8 cellular contexts compared by ENCODE assay signal in genomic region chr6:33412140-33413009, GRCh38. TPM values are rescaled to one million over a fixed set of nuclear protein-coding genes. Genes with fewer than 3 reads are reported as not detected.
A peak's percentile ranks its signal among the peaks of the same experiment; 100 is the strongest.
DNase-seq lines count a peak whose midpoint lies in the region; ATAC-seq and TF ChIP-seq lines count a peak whose summit lies in the region.
"Had no signal": no experiment of that assay in that cellular context is flagged by ENCODE, and none has a peak within 500 bp of the region (broad histone marks: within the 10 kb centered on the region; RNA-seq: fewer than 3 reads in every experiment).

No MANE protein-coding gene starts in this region.

- peaks cover 37 to 73% (median 56%) of the 10 kb centered on the region in 4 donors for H3K4me1 Mint-ChIP-seq in CD4-positive, alpha-beta memory T cell
- H3K4me1 Mint-ChIP-seq in activated CD8-positive, alpha-beta T cell treated with anti-CD3 and anti-CD28 coated beads for 36 hours (ENCODE audit: low read depth): peaks cover 59% of the 10 kb centered on the region
- peaks cover 33 to 75% (median 63%) of the 10 kb centered on the region in 4 donors for H3K4me1 Mint-ChIP-seq in naive thymus-derived CD8-positive, alpha-beta T cell

- CTCF ChIA-PET in CD4-positive, alpha-beta memory T cell (lab: Charles Lee; ENCODE audit: partially characterized antibody): interaction anchor here (1.1 to 1.2 kb wide), 3 partner anchors 10 to 14 kb away, joined by 3 to 4 read pairs (median 3); no protein-coding TSS in a partner anchor
- CTCF ChIA-PET in activated CD8-positive, alpha-beta T cell treated with anti-CD3 and anti-CD28 coated beads for 36 hours (lab: Charles Lee): interaction anchor here (0.7 to 1.1 kb wide), 2 partner anchors 14 to 19 kb away, joined by 3 to 4 read pairs; no protein-coding TSS in a partner anchor

- peak overlapping the region; percentile 87 to 97 (median 94) for H3K27ac Mint-ChIP-seq in CD4-positive, alpha-beta memory T cell
- peak overlapping the region; percentile 61 for H3K27ac Mint-ChIP-seq in activated CD8-positive, alpha-beta T cell treated with anti-CD3 and anti-CD28 coated beads for 36 hours
- H3K27ac Mint-ChIP-seq in naive thymus-derived CD8-positive, alpha-beta T cell: peak overlapping the region; percentile 85 to 98 (median 94)

- H3K36me3 ChIP-seq in CD4-positive, alpha-beta memory T cell (ENCODE audit: insufficient read depth, low read length): peaks cover 38% of the 10 kb centered on the region

- no peak overlapping the region for H3K4me3 ChIP-seq in CD4-positive, alpha-beta memory T cell (ENCODE audit: low read length in 2 of 2)

- DNase-seq in CD4-positive, alpha-beta memory T cell: peak in 1 of 5 donors; percentile 30
- DNase-seq in activated CD8-positive, alpha-beta T cell treated with anti-CD3 and anti-CD28 coated beads for 36 hours: no peak
- DNase-seq in naive thymus-derived CD8-positive, alpha-beta T cell: peak in 1 of 10 donors; percentile 44
- DNase-seq: aorta, H7 had no signal

- no peak for ATAC-seq in activated CD8-positive, alpha-beta T cell treated with anti-CD3 and anti-CD28 coated beads for 36 hours
- ATAC-seq in naive thymus-derived CD8-positive, alpha-beta T cell: no peak
- ATAC-seq in HG03378 (IDR thresholded peaks at IDR 0.05; ENCODE audit: unreplicated experiment) (no peak), GM21576 (IDR thresholded peaks at IDR 0.05; ENCODE audit: unreplicated experiment) (no peak), GM21381 (IDR thresholded peaks at IDR 0.05; ENCODE audit: unreplicated experiment) (no peak)

- peak overlapping the region; percentile 99 for H3K27ac ChIP-seq in CD4-positive, alpha-beta memory T cell (ENCODE audit: low read depth, low read length)

- H3K4me1 ChIP-seq in CD4-positive, alpha-beta memory T cell (ENCODE audit: insufficient read depth, low read length): peaks cover 68% of the 10 kb centered on the region

- peaks cover 0 to 4% (median 0%) of the 10 kb centered on the region in 8 donors for H3K9me3 Mint-ChIP-seq in CD4-positive, alpha-beta memory T cell
- no peaks in the 10 kb centered on the region for H3K9me3 Mint-ChIP-seq in activated CD8-positive, alpha-beta T cell treated with anti-CD3 and anti-CD28 coated beads for 36 hours
- H3K9me3 Mint-ChIP-seq in naive thymus-derived CD8-positive, alpha-beta T cell: no peaks in the 10 kb centered on the region

- POLR2A ChIA-PET in CD4-positive, alpha-beta memory T cell (lab: Charles Lee; ENCODE audit: partially characterized antibody): interaction anchor here (0.7 to 5.7 kb wide), 5 partner anchors 12 to 208 kb away, joined by 3 to 64 read pairs (median 6); partner anchors contain the start of genes ITPR3 and ZBTB9
- POLR2A ChIA-PET in activated CD8-positive, alpha-beta T cell treated with anti-CD3 and anti-CD28 coated beads for 36 hours (lab: Charles Lee): interaction anchor here (1.0 to 1.8 kb wide), 5 partner anchors 13 to 141 kb away, joined by 3 to 11 read pairs (median 4); partner anchors contain the start of genes RPS18, VPS52 and WDR46
- POLR2A ChIA-PET in naive thymus-derived CD8-positive, alpha-beta T cell (lab: Charles Lee): interaction anchor here (0.6 to 5.2 kb wide), 10 partner anchors 13 to 441 kb away, joined by 3 to 49 read pairs (median 8); partner anchors contain the start of genes B3GALT4, RPS18, VPS52 and ZBTB22

- no peaks in the 10 kb centered on the region for H3K9me3 ChIP-seq in CD4-positive, alpha-beta memory T cell (ENCODE audit: control insufficient read depth in 1 of 2, low read length in 2 of 2)

- no peaks in the 10 kb centered on the region for H3K27me3 Mint-ChIP-seq in CD4-positive, alpha-beta memory T cell
- no peaks in the 10 kb centered on the region for H3K27me3 Mint-ChIP-seq in activated CD8-positive, alpha-beta T cell treated with anti-CD3 and anti-CD28 coated beads for 36 hours
- no peaks in the 10 kb centered on the region for H3K27me3 Mint-ChIP-seq in naive thymus-derived CD8-positive, alpha-beta T cell

- H3K27me3 ChIP-seq in CD4-positive, alpha-beta memory T cell (ENCODE audit: insufficient read depth, low read length): no peaks in the 10 kb centered on the region

- H3K36me3 Mint-ChIP-seq in CD4-positive, alpha-beta memory T cell: peaks cover 33 to 60% of the 10 kb centered on the region in 2 donors
- H3K36me3 Mint-ChIP-seq in activated CD8-positive, alpha-beta T cell treated with anti-CD3 and anti-CD28 coated beads for 36 hours (ENCODE audit: low read depth): peaks cover 47% of the 10 kb centered on the region
- H3K36me3 Mint-ChIP-seq in naive thymus-derived CD8-positive, alpha-beta T cell: peaks cover 0 to 48% (median 10%) of the 10 kb centered on the region in 3 donors

- TF ChIP-seq CTCF in activated CD8-positive, alpha-beta T cell treated with anti-CD3 and anti-CD28 coated beads for 36 hours (IDR thresholded peaks at IDR 0.05): no peak

- peak overlapping the region; percentile 88 to 96 (median 91) for H3K4me3 Mint-ChIP-seq in CD4-positive, alpha-beta memory T cell
- H3K4me3 Mint-ChIP-seq in activated CD8-positive, alpha-beta T cell treated with anti-CD3 and anti-CD28 coated beads for 36 hours: peak overlapping the region; percentile 80
- H3K4me3 Mint-ChIP-seq in naive thymus-derived CD8-positive, alpha-beta T cell: peak overlapping the region; percentile 84 to 96 (median 90)

- intact Hi-C loops in CD4-positive, alpha-beta memory T cell (cut with micrococcal nuclease): loop anchor here (10.0 kb wide), 2 partner anchors 302 to 1218 kb away; partner anchors contain the start of genes GPSM3, PBX2 and UQCC2
- intact Hi-C loops in activated CD8-positive, alpha-beta T cell treated with anti-CD3 and anti-CD28 coated beads for 36 hours (cut with micrococcal nuclease): no loop called here

RNA-seq across cellular contexts. Expression of gene PHF1, which starts 1.6 kb away (rescaled TPM):
- 100 to 1,000 TPM; 220 TPM for total RNA-seq in CD4-positive, alpha-beta memory T cell
- 10 to 100 TPM; 61.2 to 81.8 TPM for polyA plus RNA-seq in CD4-positive, alpha-beta memory T cell
- 10 to 100 TPM; 31.9 to 32.6 TPM for total RNA-seq in activated CD8-positive, alpha-beta T cell treated with anti-CD3 and anti-CD28 coated beads for 36 hours
- 100 to 1,000 TPM; 213 to 223 TPM for total RNA-seq in naive thymus-derived CD8-positive, alpha-beta T cell
- polyA plus RNA-seq in naive thymus-derived CD8-positive, alpha-beta T cell: 10 to 100 TPM; 44.3 to 71.4 (median 45.3) TPM

RNA-seq across cellular contexts. Expression of gene CUTA, which starts 5.5 kb away (rescaled TPM):
- total RNA-seq in CD4-positive, alpha-beta memory T cell: 100 to 1,000 TPM; 210 to 217 TPM
- polyA plus RNA-seq in CD4-positive, alpha-beta memory T cell: 100 to 1,000 TPM; 371 to 407 TPM
- total RNA-seq in activated CD8-positive, alpha-beta T cell treated with anti-CD3 and anti-CD28 coated beads for 36 hours: 100 to 1,000 TPM; 155 to 160 TPM
- total RNA-seq in naive thymus-derived CD8-positive, alpha-beta T cell: 100 to 1,000 TPM; 198 to 201 TPM
- polyA plus RNA-seq in naive thymus-derived CD8-positive, alpha-beta T cell: 100 to 1,000 TPM; 338 to 441 (median 385) TPM

RNA-seq across cellular contexts. Expression of gene SYNGAP1, which starts 7.5 kb away (rescaled TPM):
- 10 to 100 TPM; 47.8 to 48.0 TPM for total RNA-seq in CD4-positive, alpha-beta memory T cell
- polyA plus RNA-seq in CD4-positive, alpha-beta memory T cell: 1 to 10 TPM in 1 of 2 donors, not detected in 1; 1.9 TPM
- 10 to 100 TPM; 57.9 to 67.0 TPM for total RNA-seq in activated CD8-positive, alpha-beta T cell treated with anti-CD3 and anti-CD28 coated beads for 36 hours
- total RNA-seq in naive thymus-derived CD8-positive, alpha-beta T cell: 10 to 100 TPM; 57.0 to 66.6 TPM
- polyA plus RNA-seq in naive thymus-derived CD8-positive, alpha-beta T cell: 1 to 10 TPM in 2 of 3 donors, under 1 TPM in 1; 0.38 to 1.9 (median 1.4) TPM

RNA-seq across cellular contexts. Expression of gene KIFC1, which starts 20.8 kb away (rescaled TPM):
- under 1 TPM; 0.61 to 0.69 TPM for total RNA-seq in CD4-positive, alpha-beta memory T cell
- under 1 TPM in 1 of 2 donors, not detected in 1; 0.54 TPM for polyA plus RNA-seq in CD4-positive, alpha-beta memory T cell
- 10 to 100 TPM; 93.4 to 96.0 TPM for total RNA-seq in activated CD8-positive, alpha-beta T cell treated with anti-CD3 and anti-CD28 coated beads for 36 hours
- 1 to 10 TPM in 1 of 2 experiments, under 1 TPM in 1; 0.60 to 1.2 TPM for total RNA-seq in naive thymus-derived CD8-positive, alpha-beta T cell
- under 1 TPM in 2 of 3 donors, not detected in 1; 0.26 to 0.46 TPM for polyA plus RNA-seq in naive thymus-derived CD8-positive, alpha-beta T cell

RNA-seq across cellular contexts. Expression of gene ZBTB9, which starts 42.0 kb away (rescaled TPM):
- total RNA-seq in CD4-positive, alpha-beta memory T cell: 10 to 100 TPM; 12.1 to 12.8 TPM
- polyA plus RNA-seq in CD4-positive, alpha-beta memory T cell: 10 to 100 TPM in 1 of 2 donors, 1 to 10 TPM in 1; 5.7 to 11.5 TPM
- 1 to 10 TPM; 7.8 to 8.7 TPM for total RNA-seq in activated CD8-positive, alpha-beta T cell treated with anti-CD3 and anti-CD28 coated beads for 36 hours
- 10 to 100 TPM; 10.6 to 11.9 TPM for total RNA-seq in naive thymus-derived CD8-positive, alpha-beta T cell
- polyA plus RNA-seq in naive thymus-derived CD8-positive, alpha-beta T cell: 10 to 100 TPM in 1 of 3 donors, 1 to 10 TPM in 2; 3.7 to 10.4 (median 6.4) TPM

Comparison
In these comparisons a context has a peak if more than half of its experiments do, and no peak if none do; other contexts are left out.
1. RNA of gene PHF1, which starts 1.6 kb away (total RNA-seq): 213 to 223 TPM in naive thymus-derived CD8-positive, alpha-beta T cell and 220 TPM in CD4-positive, alpha-beta memory T cell; 31.9 to 32.6 TPM in activated CD8-positive, alpha-beta T cell treated with anti-CD3 and anti-CD28 coated beads for 36 hours; every median in the first group is over 4 times any median in the second.
2. Peak in every context shown above with its lines, with median percentiles within 50 percentile points of each other: H3K27ac Mint-ChIP-seq and H3K4me3 Mint-ChIP-seq.